8 cellular contexts compared by ENCODE assay signal in genomic region chr12:132827763-132828703, GRCh38. TPM values are rescaled to one million over a fixed set of nuclear protein-coding genes. Genes with fewer than 3 reads are reported as not detected.
A peak's percentile ranks its signal among the peaks of the same experiment; 100 is the strongest.
DNase-seq lines count a peak whose midpoint lies in the region; ATAC-seq and TF ChIP-seq lines count a peak whose summit lies in the region.

No MANE protein-coding gene starts in this region.

- DNase-seq in SHP77 (lab: John Stamatoyannopoulos, UW) (peak; percentile 16 to 18), SHP77 treated with DMSO at 0.1 percent for 48 hours (lab: John Stamatoyannopoulos, UW) (no peak), HuH-7 (ENCODE audit: low spot score) (peak; percentile 44), esophagus squamous epithelium (lab: John Stamatoyannopoulos, UW) (no peak), NCI-H2227 treated with DMSO at 0.1 percent for 48 hours (lab: John Stamatoyannopoulos, UW) (no peak)
- DNase-seq in activated CD4-positive, CD25-positive, alpha-beta regulatory T cell treated with anti-CD3 and anti-CD28 coated beads, Interleukin-2, amount 50 U/mL, for 72 hours = peak; percentile 39

- intact Hi-C loops in esophagus squamous epithelium (cut with DNase I) = no loop called here

- peaks cover 4 to 52% (median 7%) of the 10 kb centered on the region in 3 donors for H3K36me3 ChIP-seq in esophagus squamous epithelium

- H3K27me3 ChIP-seq in esophagus squamous epithelium = no peaks in the 10 kb centered on the region

- H3K27ac Mint-ChIP-seq in nephron = peak overlapping the region; percentile 90 to 100 (median 92)

- ATAC-seq in GM21717 (IDR thresholded peaks at IDR 0.05; ENCODE audit: unreplicated experiment) = peak; percentile 22

- WGBS in esophagus squamous epithelium, 2 donors = 16 to 17% methylated on average over 15 to 16 of the region's 59 CpGs

- H3K4me3 Mint-ChIP-seq in nephron = peak overlapping the region; percentile 92 to 95 (median 94)

- H3K27me3 Mint-ChIP-seq in nephron (ENCODE audit: low read depth) = peaks cover 3% of the 10 kb centered on the region

- H3K4me1 ChIP-seq in esophagus squamous epithelium = peaks cover 14 to 55% (median 15%) of the 10 kb centered on the region in 3 donors

- peaks cover 36% of the 10 kb centered on the region for H3K36me3 Mint-ChIP-seq in nephron (ENCODE audit: low read depth)

- no peaks in the 10 kb centered on the region for H3K9me3 Mint-ChIP-seq in nephron

- H3K4me3 ChIP-seq in esophagus squamous epithelium = peak overlapping the region; percentile 82 to 92 (median 86)

- TF ChIP-seq CTCF in esophagus squamous epithelium (IDR thresholded peaks at IDR 0.05) (no peak), nephron (IDR thresholded peaks at IDR 0.05; ENCODE audit: unreplicated experiment in 3 of 3) (no peak)

- H3K27ac ChIP-seq in esophagus squamous epithelium = peak overlapping the region; percentile 97 to 100 (median 98)

- no peaks in the 10 kb centered on the region for H3K9me3 ChIP-seq in esophagus squamous epithelium

- peaks cover 30% of the 10 kb centered on the region for H3K4me1 Mint-ChIP-seq in nephron

- no peak for TF ChIP-seq POLR2A in esophagus squamous epithelium (IDR thresholded peaks at IDR 0.05)

RNA-seq across cellular contexts. Expression of gene GOLGA3, which starts 0.6 kb away (rescaled TPM):
- total RNA-seq in esophagus squamous epithelium = 10 to 100 TPM; 37.0 to 62.2 (median 54.0) TPM

RNA-seq across cellular contexts. Expression of gene CHFR, which starts 59.4 kb away (rescaled TPM):
- total RNA-seq in esophagus squamous epithelium = 10 to 100 TPM; 19.0 to 37.9 (median 35.8) TPM

Comparison
In these comparisons a context has a peak if more than half of its experiments do, and no peak if none do; other contexts are left out.
1. DNase-seq: peak in SHP77 (2 of 2), HuH-7 (single experiment) and activated CD4-positive, CD25-positive, alpha-beta regulatory T cell treated with anti-CD3 and anti-CD28 coated beads, Interleukin-2, amount 50 U/mL, for 72 hours (single experiment); none in SHP77 treated with DMSO at 0.1 percent for 48 hours (single experiment), esophagus squamous epithelium (single experiment) and NCI-H2227 treated with DMSO at 0.1 percent for 48 hours (single experiment).